14 cellular contexts compared by ENCODE assay signal in genomic region chr6:148840256-148840655, GRCh38.
"Had no signal": no experiment of that assay in that cellular context is flagged by ENCODE, and none has a peak within 500 bp of the region (broad histone marks: within the 10 kb centered on the region; RNA-seq: fewer than 3 reads in every experiment).

No MANE protein-coding gene starts in this region.

- H3K4me3 Mint-ChIP-seq: activated CD8-positive, alpha-beta T cell treated with anti-CD3 and anti-CD28 coated beads, Interleukin-2, amount 10 ng/mL, durations not matched to agents 7 days and 5 days; neural crest cell; WTC11 had no signal

- H3K9me3 ChIP-seq: ascending aorta had no signal

- H3K4me1 Mint-ChIP-seq: neural crest cell had no signal

- H3K27ac Mint-ChIP-seq: activated CD8-positive, alpha-beta T cell treated with anti-CD3 and anti-CD28 coated beads, Interleukin-2, amount 10 ng/mL, durations not matched to agents 7 days and 5 days had no signal

- H3K9me3 Mint-ChIP-seq: neural crest cell had no signal

- DNase-seq: activated CD4-positive, alpha-beta T cell treated with anti-CD3 and anti-CD28 coated beads for 4 hours; activated CD8-positive, alpha-beta memory T cell treated with anti-CD3 and anti-CD28 coated beads, Interleukin-2, amount 50 U/mL, for 4 hours; activated CD8-positive, alpha-beta T cell treated with anti-CD3 and anti-CD28 coated beads, Interleukin-2, amount 10 ng/mL, durations not matched to agents 7 days and 5 days; hippocampal formation; kidney glomerular epithelial cell; stimulated activated CD4-positive, alpha-beta T cell treated with anti-CD3 and anti-CD28 coated beads, Interleukin-1b, Interleukin-23, amount 100 ng/mL, for 48 hours had no signal

- H3K4me1 ChIP-seq: ascending aorta had no signal

- H3K27me3 ChIP-seq: ascending aorta, cardiac muscle cell had no signal

- H3K36me3 ChIP-seq: ascending aorta, cardiac muscle cell had no signal

- H3K4me3 ChIP-seq: ascending aorta, cardiac muscle cell had no signal

- ATAC-seq: activated CD8-positive, alpha-beta T cell treated with anti-CD3 and anti-CD28 coated beads, Interleukin-2, amount 10 ng/mL, durations not matched to agents 7 days and 5 days; esophagus mucosa; sciatic nerve; WTC11 had no signal

- H3K27ac ChIP-seq: ascending aorta, cardiac muscle cell had no signal

- FAIRE-seq: colon, TTC549 had no signal
